Comparison of ENCODE assay signal across 15 cellular contexts in genomic region chr13:49185264-49185663, GRCh38. TPM values are rescaled to one million over a fixed set of nuclear protein-coding genes. Genes with fewer than 3 reads are reported as not detected.
DNase-seq lines count a peak whose midpoint lies in the region; ATAC-seq and TF ChIP-seq lines count a peak whose summit lies in the region.
"Had no signal": no experiment of that assay in that cellular context is flagged by ENCODE, and none has a peak within 500 bp of the region (broad histone marks: within the 10 kb centered on the region; RNA-seq: fewer than 3 reads in every experiment).

No MANE protein-coding gene starts in this region.

- no peaks in the 10 kb centered on the region for H3K9me3 ChIP-seq in neutrophil
- H3K9me3 ChIP-seq in SK-N-SH: no peaks in the 10 kb centered on the region

- H3F3A ChIP-seq in SK-N-SH (replicated peaks; ENCODE audit: insufficient read depth): peaks cover 11% of the 10 kb centered on the region

- H2AFZ ChIP-seq in SK-N-SH (ENCODE audit: low read depth): no peak overlapping the region

- H3K4me3 ChIP-seq in neutrophil (ENCODE audit: low read depth in 1 of 2, low read length in 1 of 2) (no peak overlapping the region), SK-N-SH (ENCODE audit: low read depth in 2 of 2, low read length in 1 of 2) (no peak overlapping the region)
- H3K4me3 ChIP-seq: lung had no signal

- peak overlapping the region; percentile 67 for H3K27ac ChIP-seq in neutrophil
- H3K27ac ChIP-seq in SK-N-SH (ENCODE audit: low read depth in 2 of 2, low read length in 1 of 2): no peak overlapping the region
- H3K27ac ChIP-seq: 22Rv1 had no signal

- DNase-seq in DMS53 (lab: John Stamatoyannopoulos, UW): peak; percentile 0
- no peak for DNase-seq in DMS53 treated with DMSO at 0.1 percent for 48 hours (lab: John Stamatoyannopoulos, UW; ENCODE audit: unreplicated experiment)
- no peak for DNase-seq in activated naive CD8-positive, alpha-beta T cell treated with anti-CD3 and anti-CD28 coated beads for 36 hours
- DNase-seq in effector CD8-positive, alpha-beta T cell (lab: John Stamatoyannopoulos, UW): no peak
- DNase-seq in SK-N-SH: no peak
- DNase-seq: GDM1, NCI-H1694, NCI-H69, small intestine had no signal

- 100% methylated on average over 1 of the region's 1 CpG for WGBS in SK-N-SH (ENCODE audit: low lambda C conversion rate)

- no peak for TF ChIP-seq EP300 in SK-N-SH (IDR thresholded peaks at IDR 0.05; ENCODE audit: borderline replicate concordance in 1 of 2, low read depth in 1 of 2, low read length in 1 of 2)

- H3K36me3 Mint-ChIP-seq in activated naive CD8-positive, alpha-beta T cell treated with anti-CD3 and anti-CD28 coated beads for 36 hours: peaks cover 29% of the 10 kb centered on the region

- H3K9me2 ChIP-seq in SK-N-SH: no peaks in the 10 kb centered on the region

- H3K27ac Mint-ChIP-seq in activated naive CD8-positive, alpha-beta T cell treated with anti-CD3 and anti-CD28 coated beads for 36 hours: peak overlapping the region; percentile 54

- H3K36me3 ChIP-seq in neutrophil (peaks cover 41% of the 10 kb centered on the region), SK-N-SH (replicated peaks in 1 of 2; ENCODE audit: control insufficient read depth in 1 of 2, insufficient read depth in 2 of 2, low read length in 1 of 2) (peaks cover 60 to 90% of the 10 kb centered on the region in 2 experiments)

- H3K4me3 Mint-ChIP-seq in activated naive CD8-positive, alpha-beta T cell treated with anti-CD3 and anti-CD28 coated beads for 36 hours: no peak overlapping the region

- TF ChIP-seq CTCF in neutrophil (IDR thresholded peaks at IDR 0.05) (no peak), SK-N-SH (IDR thresholded peaks at IDR 0.05) (no peak)

- CTCF ChIA-PET in SK-N-SH (lab: Yijun Ruan, JAX): no interaction called here

- H3K27me3 ChIP-seq in neutrophil (no peaks in the 10 kb centered on the region), SK-N-SH (ENCODE audit: insufficient read depth) (no peaks in the 10 kb centered on the region)

- no peak overlapping the region for H3K4me2 ChIP-seq in SK-N-SH

- 0 out of 2 replicates have a peak, but pooled peaks cover 5% of the 10 kb centered on the region for H3K79me2 ChIP-seq in SK-N-SH (ENCODE audit: insufficient read depth)

- peaks cover 22% of the 10 kb centered on the region for H3K4me1 Mint-ChIP-seq in activated naive CD8-positive, alpha-beta T cell treated with anti-CD3 and anti-CD28 coated beads for 36 hours

- peak; percentile 45 for ATAC-seq in HG02852 (IDR thresholded peaks at IDR 0.05; ENCODE audit: unreplicated experiment)
- no peak for ATAC-seq in GM21367 (IDR thresholded peaks at IDR 0.05; ENCODE audit: unreplicated experiment)

- H3K9ac ChIP-seq in SK-N-SH: no peak overlapping the region

- TF ChIP-seq RAD21 in SK-N-SH (IDR thresholded peaks at IDR 0.05; ENCODE audit: low read length): no peak

- H4K20me1 ChIP-seq in SK-N-SH (ENCODE audit: insufficient read depth): no peaks in the 10 kb centered on the region

- H3K4me1 ChIP-seq in neutrophil (ENCODE audit: control insufficient read depth in 1 of 2, insufficient read depth in 1 of 2, low read depth in 1 of 2, low read length in 1 of 2) (peaks cover 18 to 20% of the 10 kb centered on the region in 2 experiments), SK-N-SH (ENCODE audit: control insufficient read depth in 1 of 2, insufficient read depth in 2 of 2, low read depth in 1 of 2, low read length in 1 of 2) (peaks cover 0 to 10% of the 10 kb centered on the region in 2 experiments; a peak in 1 of 4 replicates)

- POLR2A ChIA-PET in SK-N-SH (lab: Yijun Ruan, JAX): no interaction called here

- H3K9me3 Mint-ChIP-seq in activated naive CD8-positive, alpha-beta T cell treated with anti-CD3 and anti-CD28 coated beads for 36 hours: no peaks in the 10 kb centered on the region

- H3K27me3 Mint-ChIP-seq in activated naive CD8-positive, alpha-beta T cell treated with anti-CD3 and anti-CD28 coated beads for 36 hours: no peaks in the 10 kb centered on the region

TF ChIP-seq in SK-N-SH, 30 proteins besides CTCF, POLR2A, EP300 and RAD21:
- TF ChIP-seq, protein P1, sequence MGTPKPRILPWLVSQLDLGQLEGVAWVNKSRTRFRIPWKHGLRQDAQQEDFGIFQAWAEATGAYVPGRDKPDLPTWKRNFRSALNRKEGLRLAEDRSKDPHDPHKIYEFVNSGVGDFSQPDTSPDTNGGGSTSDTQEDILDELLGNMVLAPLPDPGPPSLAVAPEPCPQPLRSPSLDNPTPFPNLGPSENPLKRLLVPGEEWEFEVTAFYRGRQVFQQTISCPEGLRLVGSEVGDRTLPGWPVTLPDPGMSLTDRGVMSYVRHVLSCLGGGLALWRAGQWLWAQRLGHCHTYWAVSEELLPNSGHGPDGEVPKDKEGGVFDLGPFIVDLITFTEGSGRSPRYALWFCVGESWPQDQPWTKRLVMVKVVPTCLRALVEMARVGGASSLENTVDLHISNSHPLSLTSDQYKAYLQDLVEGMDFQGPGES (IDR thresholded peaks at IDR 0.05; ENCODE audit: low read depth, low read length): no peak
- TF ChIP-seq REST (IDR thresholded peaks at IDR 0.05; ENCODE audit: low read depth, low read length) (no peak), SIN3A (IDR thresholded peaks at IDR 0.05; ENCODE audit: borderline replicate concordance, low read depth, low read length) (no peak), GATA2 (CRISPR knock-in tag; IDR thresholded peaks at IDR 0.05) (no peak), FOSL2 (IDR thresholded peaks at IDR 0.05; ENCODE audit: borderline replicate concordance, low read depth) (no peak), NFIC (IDR thresholded peaks at IDR 0.05; ENCODE audit: borderline replicate concordance) (no peak), MXI1 (IDR thresholded peaks at IDR 0.05; ENCODE audit: low read depth, low read length) (no peak)

RNA-seq across cellular contexts. Expression of gene MLNR, which starts 34.9 kb away (rescaled TPM):
- not detected for total RNA-seq in activated naive CD8-positive, alpha-beta T cell treated with anti-CD3 and anti-CD28 coated beads for 36 hours
- polyA plus RNA-seq in SK-N-SH (2012; rRNA removed): not detected in 2 replicates
- not detected in 2 replicates for polyA plus RNA-seq in SK-N-SH (2012; cell fraction: cytosol; rRNA removed)
- polyA plus RNA-seq in SK-N-SH (2012; cell fraction: nucleus; rRNA removed): 0.07 TPM in 1 of 2 replicates, not detected in the other
- total RNA-seq: lung; T-helper 1 cell treated with Interleukin-12 subunit alpha and Interleukin-12 subunit beta and Interleukin-4 antibody, amounts not matched to agents 30 ng/mL and 1 ng/mL, for 36 hours had no signal
- polyA plus RNA-seq: small intestine had no signal
